ENCODE assay signal across 1 cellular context in genomic region chr17:3447625-3448024, GRCh38.
TF ChIP-seq lines count a peak whose summit lies in the region.

No MANE protein-coding gene starts in this region.

TF ChIP-seq in Ishikawa, 13 proteins besides CTCF, POLR2A, EP300 and RAD21 (continued from another document):
- TF ChIP-seq MAX (IDR thresholded peaks at IDR 0.05) = no peak
